In genomic region chr11:25981998-25982397, GRCh38 we compare ENCODE assay signal across 8 cellular contexts.
DNase-seq lines count a peak whose midpoint lies in the region; ATAC-seq and TF ChIP-seq lines count a peak whose summit lies in the region.

No MANE protein-coding gene starts in this region.

- intact Hi-C loops in dorsolateral prefrontal cortex (cut with DNase I), result loop anchor here (2.0 to 10.0 kb wide), 4 partner anchors 153 to 295 kb away; no protein-coding TSS in a partner anchor
- intact Hi-C loops in mucosa of descending colon (cut with DNase I, micrococcal nuclease), result loop anchor here in 1 of 2 donors (10.0 kb wide), 1 partner anchor 293 kb away; no protein-coding TSS in a partner anchor
- intact Hi-C loops in posterior cingulate gyrus (cut with DNase I), result loop anchor here (1.0 to 5.0 kb wide), 3 partner anchors 153 to 295 kb away; no protein-coding TSS in a partner anchor

- TF ChIP-seq CTCF in C4-2B (conservative IDR thresholded peaks at IDR 0.05) (peak; percentile 79), dorsolateral prefrontal cortex (IDR thresholded peaks at IDR 0.05 in 54 of 56, conservative IDR thresholded peaks at IDR 0.05 in 2 of 56; ENCODE audit: low read depth in 1 of 56, partially characterized antibody in 56 of 56) (peak in 55 of 56 donors; percentile 40 to 84 (median 64)), mucosa of descending colon (IDR thresholded peaks at IDR 0.05) (peak; percentile 15)

- DNase-seq in NCI-H526 treated with DMSO at 0.1 percent for 48 hours (lab: John Stamatoyannopoulos, UW) (peak; percentile 51), dorsolateral prefrontal cortex (no peak), mucosa of descending colon (peak in 1 of 3 donors; percentile 42), posterior cingulate gyrus (no peak), T-helper 17 cell (no peak)

- no peaks in the 10 kb centered on the region for H3K36me3 Mint-ChIP-seq in T-helper 17 cell (ENCODE audit: low read depth)

- no peak overlapping the region for H3K27ac ChIP-seq in C4-2B
- H3K27ac ChIP-seq in dorsolateral prefrontal cortex, result no peak overlapping the region

- ATAC-seq in GM19025 (IDR thresholded peaks at IDR 0.05; ENCODE audit: low read depth, unreplicated experiment), result peak; percentile 96
- peak; percentile 85 for ATAC-seq in HG03095 (IDR thresholded peaks at IDR 0.05; ENCODE audit: unreplicated experiment)
- ATAC-seq in mucosa of descending colon, result peak; percentile 55
- ATAC-seq in T-helper 17 cell, result no peak

- H3K4me3 Mint-ChIP-seq in T-helper 17 cell, result no peak overlapping the region

- no peaks in the 10 kb centered on the region for H3K4me1 ChIP-seq in mucosa of descending colon (ENCODE audit: low read depth)

- no peaks in the 10 kb centered on the region for H3K27me3 Mint-ChIP-seq in T-helper 17 cell

- H3K27me3 ChIP-seq in dorsolateral prefrontal cortex, result peaks cover 0 to 2% (median 0%) of the 10 kb centered on the region in 45 donors

- H3K4me3 ChIP-seq in dorsolateral prefrontal cortex (no peak overlapping the region), mucosa of descending colon (no peak overlapping the region)

- H3K9me3 ChIP-seq in mucosa of descending colon (no peaks in the 10 kb centered on the region), T-helper 17 cell (ENCODE audit: control insufficient read depth, low read length, poor library complexity, severe bottlenecking) (no peaks in the 10 kb centered on the region)

- H3K36me3 ChIP-seq in mucosa of descending colon (ENCODE audit: low read depth), result no peaks in the 10 kb centered on the region

- no peaks in the 10 kb centered on the region for H3K4me1 Mint-ChIP-seq in T-helper 17 cell

- no peak overlapping the region for H3K27ac Mint-ChIP-seq in T-helper 17 cell

Comparison
In these comparisons a context has a peak if more than half of its experiments do, and no peak if none do; other contexts are left out.
1. CTCF ChIP-seq: peak in every context shown above with its lines; median percentile 79 in C4-2B; 64 in dorsolateral prefrontal cortex; 15 in mucosa of descending colon.